21 cellular contexts compared by ENCODE assay signal in genomic region chr6:95240514-95240913, GRCh38.
DNase-seq lines count a peak whose midpoint lies in the region; ATAC-seq and TF ChIP-seq lines count a peak whose summit lies in the region.
"Had no signal": no experiment of that assay in that cellular context is flagged by ENCODE, and none has a peak within 500 bp of the region (broad histone marks: within the 10 kb centered on the region; RNA-seq: fewer than 3 reads in every experiment).

No MANE protein-coding gene starts in this region.

- H4K20me1 ChIP-seq in GM23338 (replicated peaks; ENCODE audit: insufficient read depth) = no peaks in the 10 kb centered on the region
- H4K20me1 ChIP-seq: BLaER1 had no signal

- H3K27me3 ChIP-seq in BE2C = no peaks in the 10 kb centered on the region
- H3K27me3 ChIP-seq in GM23338 (ENCODE audit: insufficient read depth) = no peaks in the 10 kb centered on the region
- no peaks in the 10 kb centered on the region for H3K27me3 ChIP-seq in SJCRH30
- H3K27me3 ChIP-seq: BLaER1 had no signal

- no peaks in the 10 kb centered on the region for H3K27me3 Mint-ChIP-seq in GM23338 (ENCODE audit: insufficient read depth, low read depth, poor library complexity)
- H3K27me3 Mint-ChIP-seq: CD4-positive, alpha-beta T cell had no signal

- DNase-seq in BE2C (peak; percentile 37), GM23338 (ENCODE audit: low spot score) (no peak), NCI-H524 treated with DMSO at 0.1 percent for 48 hours (lab: John Stamatoyannopoulos, UW) (peak; percentile 94), SJCRH30 (no peak), iPS-NIHi7 (ENCODE audit: extremely low spot score) (no peak)
- DNase-seq: CD4-positive, alpha-beta T cell; COR-L47; DMS153; GM23248; Kasumi-1; NCI-H1417 treated with DMSO at 0.1 percent for 48 hours; NCI-H2029 treated with DMSO at 0.1 percent for 48 hours; NK-92 treated with Interleukin-12 subunit alpha and Interleukin-12 subunit beta, amount 100 ng/mL, for 24 hours; SIG-M5 had no signal

- H3K4me3 Mint-ChIP-seq in GM23338 = no peak overlapping the region
- H3K4me3 Mint-ChIP-seq: CD4-positive, alpha-beta T cell; T-helper 1 cell treated with Interleukin-12 subunit alpha and Interleukin-12 subunit beta and Interleukin-4 antibody, amounts not matched to agents 30 μg/mL and 1 μg/mL, for 36 hours had no signal

- H3K27ac Mint-ChIP-seq in GM23338 = peak overlapping the region; percentile 60; the same call in 1 of the 2 replicates
- H3K27ac Mint-ChIP-seq: CD4-positive, alpha-beta T cell; T-helper 1 cell treated with Interleukin-12 subunit alpha and Interleukin-12 subunit beta and Interleukin-4 antibody, amounts not matched to agents 30 μg/mL and 1 μg/mL, for 36 hours had no signal

- no peak overlapping the region for H3K4me2 ChIP-seq in GM23338
- H3K4me2 ChIP-seq: A549, BLaER1 had no signal

- no peaks in the 10 kb centered on the region for H3K36me3 ChIP-seq in BE2C
- H3K36me3 ChIP-seq in GM23338 (ENCODE audit: insufficient read depth) = no peaks in the 10 kb centered on the region
- no peaks in the 10 kb centered on the region for H3K36me3 ChIP-seq in SJCRH30
- H3K36me3 ChIP-seq: BLaER1, HAP-1 had no signal

- H3K4me1 ChIP-seq in BE2C (peaks cover 27% of the 10 kb centered on the region), GM23338 (ENCODE audit: insufficient read depth) (peaks cover 16% of the 10 kb centered on the region), SJCRH30 (no peaks in the 10 kb centered on the region)
- H3K4me1 ChIP-seq: A549, BLaER1, HAP-1 had no signal

- no peak overlapping the region for H3K27ac ChIP-seq in GM23338 (ENCODE audit: low read depth)
- no peak overlapping the region for H3K27ac ChIP-seq in SJCRH30
- H3K27ac ChIP-seq: A549, BLaER1, GM23248 had no signal

- H3K9me2 ChIP-seq in GM23338 (ENCODE audit: insufficient read depth) = no peaks in the 10 kb centered on the region

- H3K4me3 ChIP-seq in BE2C (ENCODE audit: low read depth, low read length) (no peak overlapping the region), GM23338 (no peak overlapping the region), SJCRH30 (no peak overlapping the region)
- H3K4me3 ChIP-seq: A549, BLaER1, GM23248, HAP-1 had no signal

- TF ChIP-seq CTCF in BE2C (IDR thresholded peaks at IDR 0.05; ENCODE audit: low read depth, low read length) (no peak), GM23338 (conservative IDR thresholded peaks at IDR 0.05; ENCODE audit: low read depth in 2 of 2) (no peak)

- no peaks in the 10 kb centered on the region for H3K79me2 ChIP-seq in GM23338 (replicated peaks; ENCODE audit: insufficient read depth)

- no peaks in the 10 kb centered on the region for H3K36me3 Mint-ChIP-seq in GM23338 (ENCODE audit: low read depth)

- ATAC-seq in GM23338 = no peak
- peak; percentile 49; the same call in 1 of the 3 replicates for ATAC-seq in SK-N-SH treated with all-trans-retinoic acid at 6 μM for 48 hours
- ATAC-seq in HG03159 (IDR thresholded peaks at IDR 0.05; ENCODE audit: unreplicated experiment) = no peak
- ATAC-seq: A549, Panc1 had no signal

- no peaks in the 10 kb centered on the region for H3K9me3 Mint-ChIP-seq in GM23338
- H3K9me3 Mint-ChIP-seq: CD4-positive, alpha-beta T cell; T-helper 1 cell treated with Interleukin-12 subunit alpha and Interleukin-12 subunit beta and Interleukin-4 antibody, amounts not matched to agents 30 μg/mL and 1 μg/mL, for 36 hours had no signal

- H3K4me1 Mint-ChIP-seq in GM23338 = peaks cover 17% of the 10 kb centered on the region; the same call in 2 of the 3 replicates

- no peaks in the 10 kb centered on the region for H3K9me3 ChIP-seq in BE2C
- no peaks in the 10 kb centered on the region for H3K9me3 ChIP-seq in SJCRH30 (replicated peaks)
- H3K9me3 ChIP-seq: A549, BLaER1, HAP-1 had no signal

- no peak overlapping the region for H2AFZ ChIP-seq in GM23338
- H2AFZ ChIP-seq: GM23248 had no signal

- H3F3A ChIP-seq in GM23338 (replicated peaks; ENCODE audit: low read depth) = no peaks in the 10 kb centered on the region

TF ChIP-seq in GM23338, 12 proteins besides CTCF, POLR2A, EP300 and RAD21:
- TF ChIP-seq CREB1 (CRISPR knock-in tag; IDR thresholded peaks at IDR 0.05; ENCODE audit: low read depth) = no peak
- TF ChIP-seq EZH2 (IDR thresholded peaks at IDR 0.05; ENCODE audit: low read depth, unreplicated experiment) = no peak
- no peak for TF ChIP-seq STAT1 (IDR thresholded peaks at IDR 0.05; ENCODE audit: unreplicated experiment)
- TF ChIP-seq NANOG (IDR thresholded peaks at IDR 0.05; ENCODE audit: borderline replicate concordance) = no peak
- no peak for TF ChIP-seq ZNF331 (CRISPR knock-in tag; IDR thresholded peaks at IDR 0.05; ENCODE audit: low read depth)
- TF ChIP-seq, protein P1, sequence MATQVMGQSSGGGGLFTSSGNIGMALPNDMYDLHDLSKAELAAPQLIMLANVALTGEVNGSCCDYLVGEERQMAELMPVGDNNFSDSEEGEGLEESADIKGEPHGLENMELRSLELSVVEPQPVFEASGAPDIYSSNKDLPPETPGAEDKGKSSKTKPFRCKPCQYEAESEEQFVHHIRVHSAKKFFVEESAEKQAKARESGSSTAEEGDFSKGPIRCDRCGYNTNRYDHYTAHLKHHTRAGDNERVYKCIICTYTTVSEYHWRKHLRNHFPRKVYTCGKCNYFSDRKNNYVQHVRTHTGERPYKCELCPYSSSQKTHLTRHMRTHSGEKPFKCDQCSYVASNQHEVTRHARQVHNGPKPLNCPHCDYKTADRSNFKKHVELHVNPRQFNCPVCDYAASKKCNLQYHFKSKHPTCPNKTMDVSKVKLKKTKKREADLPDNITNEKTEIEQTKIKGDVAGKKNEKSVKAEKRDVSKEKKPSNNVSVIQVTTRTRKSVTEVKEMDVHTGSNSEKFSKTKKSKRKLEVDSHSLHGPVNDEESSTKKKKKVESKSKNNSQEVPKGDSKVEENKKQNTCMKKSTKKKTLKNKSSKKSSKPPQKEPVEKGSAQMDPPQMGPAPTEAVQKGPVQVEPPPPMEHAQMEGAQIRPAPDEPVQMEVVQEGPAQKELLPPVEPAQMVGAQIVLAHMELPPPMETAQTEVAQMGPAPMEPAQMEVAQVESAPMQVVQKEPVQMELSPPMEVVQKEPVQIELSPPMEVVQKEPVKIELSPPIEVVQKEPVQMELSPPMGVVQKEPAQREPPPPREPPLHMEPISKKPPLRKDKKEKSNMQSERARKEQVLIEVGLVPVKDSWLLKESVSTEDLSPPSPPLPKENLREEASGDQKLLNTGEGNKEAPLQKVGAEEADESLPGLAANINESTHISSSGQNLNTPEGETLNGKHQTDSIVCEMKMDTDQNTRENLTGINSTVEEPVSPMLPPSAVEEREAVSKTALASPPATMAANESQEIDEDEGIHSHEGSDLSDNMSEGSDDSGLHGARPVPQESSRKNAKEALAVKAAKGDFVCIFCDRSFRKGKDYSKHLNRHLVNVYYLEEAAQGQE (IDR thresholded peaks at IDR 0.05; ENCODE audit: unreplicated experiment) = no peak
- TF ChIP-seq POLR2AphosphoS5 (IDR thresholded peaks at IDR 0.05; ENCODE audit: low read depth) = no peak
- no peak for TF ChIP-seq EZH2phosphoT487 (IDR thresholded peaks at IDR 0.05; ENCODE audit: unreplicated experiment)

TF ChIP-seq in SK-N-SH treated with all-trans-retinoic acid at 6 μM for 48 hours, 23 proteins besides CTCF, POLR2A, EP300 and RAD21:
- TF ChIP-seq ISL1 (CRISPR knock-in tag; IDR thresholded peaks at IDR 0.05) = peak; percentile 29; the same call in 1 of the 2 replicates
- peak; percentile 97 for TF ChIP-seq TCF4 (CRISPR knock-in tag; IDR thresholded peaks at IDR 0.05; ENCODE audit: borderline replicate concordance)
- 0 out of 2 replicates have a peak, but pooled peaks have one; percentile 60 for TF ChIP-seq TSHZ2 (CRISPR knock-in tag; IDR thresholded peaks at IDR 0.05)
- TF ChIP-seq, protein P2, sequence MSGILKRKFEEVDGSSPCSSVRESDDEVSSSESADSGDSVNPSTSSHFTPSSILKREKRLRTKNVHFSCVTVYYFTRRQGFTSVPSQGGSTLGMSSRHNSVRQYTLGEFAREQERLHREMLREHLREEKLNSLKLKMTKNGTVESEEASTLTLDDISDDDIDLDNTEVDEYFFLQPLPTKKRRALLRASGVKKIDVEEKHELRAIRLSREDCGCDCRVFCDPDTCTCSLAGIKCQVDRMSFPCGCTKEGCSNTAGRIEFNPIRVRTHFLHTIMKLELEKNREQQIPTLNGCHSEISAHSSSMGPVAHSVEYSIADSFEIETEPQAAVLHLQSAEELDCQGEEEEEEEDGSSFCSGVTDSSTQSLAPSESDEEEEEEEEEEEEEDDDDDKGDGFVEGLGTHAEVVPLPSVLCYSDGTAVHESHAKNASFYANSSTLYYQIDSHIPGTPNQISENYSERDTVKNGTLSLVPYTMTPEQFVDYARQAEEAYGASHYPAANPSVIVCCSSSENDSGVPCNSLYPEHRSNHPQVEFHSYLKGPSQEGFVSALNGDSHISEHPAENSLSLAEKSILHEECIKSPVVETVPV (CRISPR knock-in tag; IDR thresholded peaks at IDR 0.05) = no peak
TF ChIP-seq in SK-N-SH treated with all-trans-retinoic acid at 6 μM for 48 hours: peak in this region for 3.

Comparison
In these comparisons a context has a peak if more than half of its experiments do, and no peak if none do; other contexts are left out.
1. DNase-seq: peak in BE2C (single experiment) and NCI-H524 treated with DMSO at 0.1 percent for 48 hours (single experiment); none in GM23338 (single experiment), SJCRH30 (0 of 2) and iPS-NIHi7 (single experiment).